ENCODE assay signal across 8 cellular contexts in genomic region chr3:155744091-155744625, GRCh38. TPM values are rescaled to one million over a fixed set of nuclear protein-coding genes. Genes with fewer than 3 reads are reported as not detected.
DNase-seq lines count a peak whose midpoint lies in the region; ATAC-seq, FAIRE-seq and TF ChIP-seq lines count a peak whose summit lies in the region.

No MANE protein-coding gene starts in this region.

- peak; percentile 33 for ATAC-seq in GM21786 (IDR thresholded peaks at IDR 0.05; ENCODE audit: unreplicated experiment)
- peak; percentile 66 for ATAC-seq in GM12878

- BruUV-seq in GM12878 (replicated peaks; lab: Mats Ljungman, UMichigan): no TSS peak

- no peaks in the 10 kb centered on the region for H3K79me2 ChIP-seq in SU-DHL-6 (ENCODE audit: insufficient read depth, low read length)
- no peaks in the 10 kb centered on the region for H3K79me2 ChIP-seq in GM12878 (ENCODE audit: control insufficient read depth, insufficient read depth, low read length)

- DNase-seq in DMS 273 treated with DMSO at 0.1 percent for 48 hours (lab: John Stamatoyannopoulos, UW) (peak; percentile 38), M059J (ENCODE audit: low read depth) (peak; percentile 59), GM12878 (ENCODE audit: low read depth, low spot score) (no peak), immature natural killer cell (peak in 1 of 3 donors; percentile 7), spleen (peak; percentile 78), putamen (ENCODE audit: low spot score) (no peak)

- H3K27me3 ChIP-seq in SU-DHL-6 (ENCODE audit: low read length) (no peaks in the 10 kb centered on the region), GM12878 (replicated peaks in 1 of 2; ENCODE audit: control insufficient read depth in 2 of 2, insufficient read depth in 2 of 2, low read length in 1 of 2) (peaks cover 10 to 19% of the 10 kb centered on the region in 2 experiments), spleen (replicated peaks in 1 of 7) (peaks cover 0 to 79% (median 20%) of the 10 kb centered on the region in 7 donors)

- H3K27ac ChIP-seq in SU-DHL-6 (ENCODE audit: low read depth, low read length) (no peak overlapping the region), GM12878 (ENCODE audit: control insufficient read depth, insufficient read depth) (no peak overlapping the region), spleen (no peak overlapping the region)

- in situ Hi-C loops in GM12878 (cut with MboI): no loop called here

- H3K27me3 Mint-ChIP-seq in immature natural killer cell (ENCODE audit: low read depth in 3 of 3): peaks cover 13 to 48% (median 20%) of the 10 kb centered on the region in 3 donors

- POLR2A ChIA-PET in GM12878 (lab: Charles Lee): no interaction called here

- 6% methylated on average over 46 of the region's 46 CpGs for WGBS in GM12878 (ENCODE audit: insufficient coverage, insufficient replicate concordance, low lambda C conversion rate, missing lambda C conversion rate)
- 0 to 2% (median 1%) methylated on average over 38 to 46 of the region's 46 CpGs for WGBS in spleen, 5 donors

- no peak for TF ChIP-seq EP300 in GM12878 (IDR thresholded peaks at IDR 0.05; ENCODE audit: borderline replicate concordance in 1 of 2, control insufficient read depth in 1 of 2, low read depth in 2 of 2, low read length in 2 of 2)

- CTCF ChIA-PET in GM12878 (lab: Yijun Ruan, JAX): interaction anchor here (1.2 kb wide), 1 partner anchor 42 kb away, joined by 3 read pairs; no protein-coding TSS in a partner anchor

- FAIRE-seq in GM12878 (lab: Jason Lieb, UNC): no peak

- H3K36me3 ChIP-seq in SU-DHL-6 (ENCODE audit: low read length) (no peaks in the 10 kb centered on the region), GM12878 (ENCODE audit: control insufficient read depth in 2 of 2, insufficient read depth in 2 of 2, low read length in 1 of 2) (no peaks in the 10 kb centered on the region), spleen (no peaks in the 10 kb centered on the region)

- H3K9ac ChIP-seq in SU-DHL-6 (ENCODE audit: low read length) (peak overlapping the region; percentile 53), GM12878 (ENCODE audit: control insufficient read depth, insufficient read depth, low read length) (peak overlapping the region; percentile 46)

- H3K27ac Mint-ChIP-seq in immature natural killer cell: peak overlapping the region in 1 of 6 donors; percentile 30

- H3K4me2 ChIP-seq in SU-DHL-6 (ENCODE audit: low read depth, low read length, poor library complexity, severe bottlenecking) (peak overlapping the region; percentile 90), GM12878 (ENCODE audit: control insufficient read depth, insufficient read depth) (peak overlapping the region; percentile 99)

- intact Hi-C loops in GM12878 (cut with micrococcal nuclease; ENCODE audit: unreplicated experiment) (no loop called here), spleen (cut with DNase I; ENCODE audit: low total_unique reads) (no loop called here)

- peak overlapping the region; percentile 76 to 90 (median 85) for H3K4me3 Mint-ChIP-seq in immature natural killer cell

- H2AFZ ChIP-seq in SU-DHL-6 (ENCODE audit: low read depth, low read length, severe bottlenecking) (peak overlapping the region; percentile 96), GM12878 (ENCODE audit: control insufficient read depth, low read depth, low read length) (peak overlapping the region; percentile 79)

- H3K9me3 ChIP-seq in SU-DHL-6 (ENCODE audit: insufficient read depth, low read length) (no peaks in the 10 kb centered on the region), GM12878 (replicated peaks; ENCODE audit: control insufficient read depth, insufficient read depth, low read length) (no peaks in the 10 kb centered on the region), spleen (no peaks in the 10 kb centered on the region)

- H3K9me2 ChIP-seq in SU-DHL-6 (replicated peaks; ENCODE audit: insufficient read depth, low read length): no peaks in the 10 kb centered on the region

- no peaks in the 10 kb centered on the region for H3K9me3 Mint-ChIP-seq in immature natural killer cell

- no peak for TF ChIP-seq RAD21 in GM12878 (IDR thresholded peaks at IDR 0.05; ENCODE audit: insufficient read depth, low read depth, low read length)

- RAD21 ChIA-PET in GM12878 (lab: Charles Lee; ENCODE audit: unreplicated experiment): interaction anchor here (1.2 to 1.7 kb wide), 2 partner anchors 42 to 62 kb away, joined by 3 read pairs; partner anchors contain the start of gene C3orf33

- TF ChIP-seq CTCF in SU-DHL-6 (IDR thresholded peaks at IDR 0.05; ENCODE audit: insufficient read depth, low read length, poor library complexity, severe bottlenecking) (no peak), GM12878 (IDR thresholded peaks at IDR 0.05 in 2 of 3, conservative IDR thresholded peaks at IDR 0.05 in 1 of 3; ENCODE audit: control insufficient read depth in 2 of 3, extremely low read depth in 1 of 3, insufficient read depth in 1 of 3, low read depth in 3 of 3, low read length in 3 of 3) (no peak), spleen (IDR thresholded peaks at IDR 0.05 in 8 of 11, conservative IDR thresholded peaks at IDR 0.05 in 3 of 11) (no peak)

- H3K4me1 Mint-ChIP-seq in immature natural killer cell: peaks cover 18 to 28% of the 10 kb centered on the region in 2 donors

- H3F3A ChIP-seq in SU-DHL-6 (ENCODE audit: insufficient read depth): no peaks in the 10 kb centered on the region

- TF ChIP-seq POLR2A in GM12878 (IDR thresholded peaks at IDR 0.05; ENCODE audit: low read depth, low read length) (no peak), spleen (IDR thresholded peaks at IDR 0.05) (no peak)

- H3K4me1 ChIP-seq in GM12878 (ENCODE audit: control insufficient read depth, insufficient read depth, low read length) (no peaks in the 10 kb centered on the region), spleen (peaks cover 6 to 31% (median 27%) of the 10 kb centered on the region in 6 donors)

- H4K20me1 ChIP-seq in SU-DHL-6 (ENCODE audit: low read depth, low read length): no peaks in the 10 kb centered on the region
- no peaks in the 10 kb centered on the region for H4K20me1 ChIP-seq in GM12878 (ENCODE audit: control insufficient read depth, insufficient read depth)

- SMC1A ChIA-PET in GM12878 (lab: Charles Lee; ENCODE audit: uncharacterized antibody, unreplicated experiment): interaction anchor here (1.6 kb wide), 1 partner anchor 42 kb away, joined by 3 read pairs; no protein-coding TSS in a partner anchor

- H3K4me3 ChIP-seq in SU-DHL-6 (ENCODE audit: insufficient read depth, low read length, poor library complexity, severe bottlenecking) (peak overlapping the region; percentile 61), GM12878 (peak overlapping the region; percentile 70), spleen (peak overlapping the region; percentile 41 to 76 (median 49))

- no peaks in the 10 kb centered on the region for H3K36me3 Mint-ChIP-seq in immature natural killer cell

TF ChIP-seq in GM12878, 131 proteins besides CTCF, POLR2A, EP300 and RAD21 (continues in another document):
- TF ChIP-seq TAF1 (IDR thresholded peaks at IDR 0.05; ENCODE audit: borderline replicate concordance, low read depth, low read length) (no peak), ZNF592 (IDR thresholded peaks at IDR 0.05) (no peak)

RNA-seq across cellular contexts. Expression of gene PLCH1, which starts 0.7 kb away (rescaled TPM):
- total RNA-seq in M059J (2014; rRNA removed; shearing (Covaris generic)): 0.10 and 0.17 TPM in 2 replicates
- total RNA-seq in GM12878 (2013; cell fraction: nucleolus; rRNA removed): 0.10 TPM in 1 of 2 replicates, not detected in the other
- 0.05 TPM in 1 of 2 replicates, not detected in the other for total RNA-seq in GM12878 (2014; rRNA removed)
- 0.04 and 0.09 TPM in 2 replicates for total RNA-seq in GM12878 (2014; rRNA removed; fragmentation: Illumina TruSeq; extraction: Trizol)
- 0.03 and 0.05 TPM in 2 replicates for total RNA-seq in GM12878 (2021)
- polyA plus RNA-seq in GM12878 (2011; ENCODE audit: low read depth): not detected
- polyA plus RNA-seq in GM12878 (2011; rRNA removed): 0.22 and 0.24 TPM in 2 replicates
- 0.10 and 0.28 TPM in 2 replicates for polyA plus RNA-seq in GM12878 (2011; cell fraction: cytosol; rRNA removed)
- 0.16 and 0.18 TPM in 2 replicates for polyA plus RNA-seq in GM12878 (2011; cell fraction: nucleus; rRNA removed)
- polyA plus RNA-seq in GM12878 (2012): not detected in 2 replicates
- polyA plus RNA-seq in GM12878 (2014; fragmentation: Illumina TruSeq; extraction: Trizol): 0.03 and 0.06 TPM in 2 replicates
- polyA plus RNA-seq in GM12878 (2014; fragmentation: Nextera tagmentation; extraction: Ambion mirVana): not detected
- polyA plus RNA-seq in GM12878 (2014; rRNA removed): 0.05 TPM in 1 of 2 replicates, not detected in the other
- polyA plus RNA-seq in GM12878 (2016; fragmentation: Nextera tagmentation; extraction: Ambion mirVana): under 1 TPM in 1 of 2 experiments, not detected in 1; 0.03 TPM
- polyA minus RNA-seq in GM12878 (2011; rRNA and poly(A)+ RNA removed): 0.57 and 0.73 TPM in 2 replicates
- 0.21 TPM in 1 of 2 replicates, not detected in the other for polyA minus RNA-seq in GM12878 (2011; cell fraction: cytosol; rRNA and poly(A)+ RNA removed)
- 0.48 and 0.60 TPM in 2 replicates for polyA minus RNA-seq in GM12878 (2011; cell fraction: nucleus; rRNA and poly(A)+ RNA removed)
- under 1 TPM in 1 of 3 donors, not detected in 2; 0.11 TPM for polyA plus RNA-seq in immature natural killer cell
- under 1 TPM in 6 of 7 donors, not detected in 1; 0.06 to 0.37 (median 0.23) TPM for total RNA-seq in spleen
- polyA plus RNA-seq in spleen: under 1 TPM; 0.02 to 0.04 (median 0.03) TPM

Comparison
In these comparisons a context has a peak if more than half of its experiments do, and no peak if none do; other contexts are left out.
1. DNase-seq: peak in DMS 273 treated with DMSO at 0.1 percent for 48 hours (single experiment), M059J (single experiment) and spleen (single experiment); none in GM12878 (single experiment) and putamen (single experiment).
2. Peak in every context shown above with its lines, with median percentiles within 50 percentile points of each other: H3K4me3 ChIP-seq.